Comparison of ENCODE assay signal across 8 cellular contexts in the genomic region with DNA sequence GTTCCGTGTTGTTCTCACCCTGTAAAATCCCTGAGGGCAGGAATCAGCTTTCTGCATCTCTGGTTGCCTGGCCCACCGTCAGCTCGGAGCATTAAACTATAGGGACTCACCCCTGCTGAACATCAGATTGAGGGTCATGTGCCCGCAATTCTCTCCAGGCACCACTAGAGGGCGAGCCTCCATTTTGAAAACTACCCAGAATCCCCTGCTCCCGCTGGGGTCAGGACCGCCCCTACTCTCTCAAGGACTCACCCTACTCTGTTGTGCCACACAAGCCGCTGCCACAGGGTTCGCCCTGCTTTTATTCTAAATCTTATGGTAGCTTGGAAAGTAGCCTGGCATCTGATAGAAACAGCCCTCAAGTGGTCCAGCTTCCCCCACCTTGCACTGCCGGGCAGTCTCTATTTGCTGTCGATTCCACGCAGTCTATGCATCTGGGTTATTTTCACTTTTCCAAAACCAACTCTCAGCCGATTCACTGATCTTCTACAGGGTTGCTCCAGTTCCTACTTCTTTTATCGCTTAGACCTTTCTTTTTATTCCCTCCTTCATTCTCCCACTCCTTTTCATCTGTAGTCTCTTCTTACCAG.
DNase-seq lines count a peak whose midpoint lies in the region; ATAC-seq and TF ChIP-seq lines count a peak whose summit lies in the region.

No MANE protein-coding gene starts in this region.

- H3K27ac ChIP-seq in left ventricle myocardium inferior (replicated peaks) (no peak overlapping the region), RWPE1 (no peak overlapping the region)

- POLR2A ChIA-PET in RWPE1 (lab: Yijun Ruan, JAX; ENCODE audit: low non-redundant PET) = no interaction called here

- H3K4me3 ChIP-seq in left ventricle myocardium inferior = no peak overlapping the region
- H3K4me3 ChIP-seq in fibroblast of mammary gland (ENCODE audit: control insufficient read depth, low read depth, low read length) = no peak overlapping the region

- H3K36me3 ChIP-seq in left ventricle myocardium inferior = no peaks in the 10 kb centered on the region

- H3K9me3 ChIP-seq in left ventricle myocardium inferior (replicated peaks) = no peaks in the 10 kb centered on the region

- intact Hi-C loops in left ventricle myocardium inferior (cut with micrococcal nuclease) = loop anchor here (10.0 kb wide), 1 partner anchor 794 kb away; no protein-coding TSS in a partner anchor
- intact Hi-C loops in left ventricle myocardium superior (cut with micrococcal nuclease) = no loop called here

- no peak for ATAC-seq in left ventricle myocardium superior
- peak; percentile 93 for ATAC-seq in HG02884 (IDR thresholded peaks at IDR 0.05; ENCODE audit: unreplicated experiment)

- no peaks in the 10 kb centered on the region for H3K4me1 ChIP-seq in left ventricle myocardium inferior

- no peak for DNase-seq in left ventricle myocardium inferior
- no peak for DNase-seq in left ventricle myocardium superior
- DNase-seq in RWPE1 (ENCODE audit: low spot score) = peak; percentile 23
- DNase-seq in fibroblast of mammary gland (ENCODE audit: low read depth) = no peak
- DNase-seq in stimulated activated CD4-positive, alpha-beta T cell treated with anti-CD3 and anti-CD28 coated beads, TNF-alpha, amount 100 ng/mL, for 48 hours (ENCODE audit: low read depth in 3 of 3) = peak; percentile 2 to 20 (median 4)
- DNase-seq in KG1 (lab: John Stamatoyannopoulos, UW) = no peak
- DNase-seq in SIG-M5 (lab: John Stamatoyannopoulos, UW) = no peak

- H3K27me3 ChIP-seq in left ventricle myocardium inferior (ENCODE audit: low read depth) = no peaks in the 10 kb centered on the region

- peak; percentile 64 for TF ChIP-seq CTCF in left ventricle myocardium inferior (IDR thresholded peaks at IDR 0.05; ENCODE audit: borderline replicate concordance)
- TF ChIP-seq CTCF in RWPE1 (conservative IDR thresholded peaks at IDR 0.05; ENCODE audit: low read depth) = peak; percentile 66
- peak; percentile 64 for TF ChIP-seq CTCF in fibroblast of mammary gland (conservative IDR thresholded peaks at IDR 0.05; ENCODE audit: control insufficient read depth, insufficient read depth, low read depth, low read length)

- CTCF ChIA-PET in RWPE1 (lab: Yijun Ruan, JAX) = interaction anchor here (0.6 to 1.1 kb wide), 6 partner anchors 8 to 633 kb away, joined by 3 read pairs; no protein-coding TSS in a partner anchor

Comparison
In these comparisons a context has a peak if more than half of its experiments do, and no peak if none do; other contexts are left out.
1. DNase-seq: peak in RWPE1 (single experiment) and stimulated activated CD4-positive, alpha-beta T cell treated with anti-CD3 and anti-CD28 coated beads, TNF-alpha, amount 100 ng/mL, for 48 hours (3 of 3); none in left ventricle myocardium inferior (single experiment), left ventricle myocardium superior (single experiment), fibroblast of mammary gland (single experiment), KG1 (single experiment) and SIG-M5 (single experiment).
2. Peak in every context shown above with its lines, with median percentiles within 50 percentile points of each other: CTCF ChIP-seq.